In genomic region chr10:9147475-9147874, GRCh38 we compare ENCODE assay signal across 27 cellular contexts.
"Had no signal": no experiment of that assay in that cellular context is flagged by ENCODE, and none has a peak within 500 bp of the region (broad histone marks: within the 10 kb centered on the region; RNA-seq: fewer than 3 reads in every experiment).

No MANE protein-coding gene starts in this region.

- H3K4me3 Mint-ChIP-seq: naive B cell; natural killer cell treated with Interleukin-12 subunit alpha and Interleukin-12 subunit beta and Interleukin-15 and Interleukin-18, amount 100 ng/mL, for 72 hours; neural crest cell had no signal

- H3K4me1 Mint-ChIP-seq: naive B cell, neural crest cell had no signal

- ATAC-seq: foreskin keratinocyte; gastroesophageal sphincter; heart left ventricle; left cardiac atrium; left ventricle myocardium superior; lower lobe of right lung; natural killer cell treated with Interleukin-12 subunit alpha and Interleukin-12 subunit beta and Interleukin-15 and Interleukin-18, amount 100 ng/mL, for 72 hours; pancreas; right lobe of liver had no signal

- H3K4me1 ChIP-seq: esophagus muscularis mucosa, foreskin keratinocyte, gastroesophageal sphincter, heart left ventricle, lower lobe of right lung, pancreas, right lobe of liver, stomach, tibial artery, upper lobe of left lung had no signal

- H3K4me3 ChIP-seq: coronary artery, esophagus muscularis mucosa, gastroesophageal sphincter, heart left ventricle, hepatocyte, lower lobe of right lung, pancreas, right lobe of liver, smooth muscle cell, stomach, tibial artery, upper lobe of left lung had no signal

- H3K36me3 Mint-ChIP-seq: naive B cell; natural killer cell treated with Interleukin-12 subunit alpha and Interleukin-12 subunit beta and Interleukin-15 and Interleukin-18, amount 100 ng/mL, for 72 hours had no signal

- H3K36me3 ChIP-seq: esophagus muscularis mucosa, gastroesophageal sphincter, heart left ventricle, lower lobe of right lung, neutrophil, pancreas, right lobe of liver, stomach, tibial artery, upper lobe of left lung had no signal

- H3K27ac Mint-ChIP-seq: naive B cell; natural killer cell treated with Interleukin-12 subunit alpha and Interleukin-12 subunit beta and Interleukin-15 and Interleukin-18, amount 100 ng/mL, for 72 hours had no signal

- H3K9me3 ChIP-seq: esophagus muscularis mucosa, gastroesophageal sphincter, lower lobe of right lung, neutrophil, pancreas, right lobe of liver, stomach, tibial artery, upper lobe of left lung had no signal

- DNase-seq: dermis blood vessel endothelial cell; effector memory CD4-positive, alpha-beta T cell; foreskin keratinocyte; heart left ventricle; kidney; left cardiac atrium; left ventricle myocardium superior; lower lobe of right lung; naive B cell; pancreas; right lobe of liver; stimulated activated CD4-positive, alpha-beta T cell treated with anti-CD3 and anti-CD28 coated beads, Interleukin-12 subunit alpha, Interleukin-12 subunit beta, amount 100 ng/mL, for 4 hours; stimulated activated CD4-positive, alpha-beta T cell treated with anti-CD3 and anti-CD28 coated beads, Interleukin-1b, Interleukin-23, amount 100 ng/mL, for 48 hours; stimulated activated CD4-positive, alpha-beta T cell treated with anti-CD3 and anti-CD28 coated beads, Interleukin-4, amount 100 ng/mL, for 1 hour; stimulated activated CD8-positive, alpha-beta memory T cell treated with anti-CD3 and anti-CD28 coated beads, Interleukin-4, amount 100 ng/mL, for 48 hours; stimulated activated naive CD4-positive, alpha-beta T cell; stomach; tibial artery; upper lobe of left lung had no signal
